ENCODE assay signal across 11 cellular contexts in genomic region chr22:45319319-45319675, GRCh38. TPM values are rescaled to one million over a fixed set of nuclear protein-coding genes. Genes with fewer than 3 reads are reported as not detected.
DNase-seq lines count a peak whose midpoint lies in the region; ATAC-seq and TF ChIP-seq lines count a peak whose summit lies in the region.
"Had no signal": no experiment of that assay in that cellular context is flagged by ENCODE, and none has a peak within 500 bp of the region (broad histone marks: within the 10 kb centered on the region; RNA-seq: fewer than 3 reads in every experiment).

No MANE protein-coding gene starts in this region.

- 89% methylated on average over 5 of the region's 5 CpGs for WGBS in thymus

- peak overlapping the region; percentile 72 for H3K4me3 Mint-ChIP-seq in activated CD4-positive, alpha-beta T cell treated with anti-CD3 and anti-CD28 coated beads for 36 hours

- H3K27me3 Mint-ChIP-seq in activated CD4-positive, alpha-beta T cell treated with anti-CD3 and anti-CD28 coated beads for 36 hours = no peaks in the 10 kb centered on the region

- peak; percentile 27 for DNase-seq in activated CD4-positive, alpha-beta T cell treated with anti-CD3 and anti-CD28 coated beads for 36 hours
- DNase-seq in activated CD4-positive, alpha-beta T cell treated with anti-CD3 and anti-CD28 coated beads, Interleukin-2, amount 50 U/mL, for 4 hours = no peak
- DNase-seq in adipocyte (ENCODE audit: low read depth) = peak; percentile 29
- no peak for DNase-seq in lower lobe of right lung
- no peak for DNase-seq in stimulated activated CD4-positive, alpha-beta T cell treated with anti-CD3 and anti-CD28 coated beads, Interleukin-2, amount 100 ng/mL, for 24 hours
- no peak for DNase-seq in activated CD4-positive, CD25-positive, alpha-beta regulatory T cell treated with anti-CD3 and anti-CD28 coated beads, Interleukin-2, amount 50 U/mL, for 72 hours
- DNase-seq: NCI-H187 had no signal

- intact Hi-C loops in activated CD4-positive, alpha-beta T cell treated with anti-CD3 and anti-CD28 coated beads for 36 hours (cut with DNase I, micrococcal nuclease) = loop anchor here (2.0 to 10.0 kb wide), 6 partner anchors 37 to 634 kb away; partner anchors contain the start of genes NUP50 (in 2 of the 2), ATXN10 (in 1 of the 2), KIAA0930 (in 1 of the 2) and UPK3A (in 1 of the 2)
- intact Hi-C loops in lower lobe of right lung (cut with DNase I) = no loop called here

- no peak for ATAC-seq in activated CD4-positive, alpha-beta T cell treated with anti-CD3 and anti-CD28 coated beads for 36 hours
- peak; percentile 40 to 57 for ATAC-seq in lower lobe of right lung
- ATAC-seq in GM19351 (IDR thresholded peaks at IDR 0.05; ENCODE audit: unreplicated experiment) = no peak

- peak overlapping the region; percentile 58 for H3K9ac ChIP-seq in adipocyte (ENCODE audit: low read length)

- H3K27me3 ChIP-seq in adipocyte (replicated peaks; ENCODE audit: control insufficient read depth, insufficient read depth, low read length) = no peaks in the 10 kb centered on the region
- H3K27me3 ChIP-seq in lower lobe of right lung (ENCODE audit: low read depth) = no peaks in the 10 kb centered on the region
- H3K27me3 ChIP-seq in thymus (ENCODE audit: control insufficient read depth, insufficient read depth) = no peaks in the 10 kb centered on the region

- peaks cover 19% of the 10 kb centered on the region for H3K36me3 ChIP-seq in adipocyte (ENCODE audit: control insufficient read depth, insufficient read depth, low read length, severe bottlenecking)
- peaks cover 21% of the 10 kb centered on the region for H3K36me3 ChIP-seq in lower lobe of right lung
- H3K36me3 ChIP-seq in thymus (ENCODE audit: control insufficient read depth, insufficient read depth) = peaks cover 20% of the 10 kb centered on the region

- POLR2A ChIA-PET in activated CD4-positive, alpha-beta T cell treated with anti-CD3 and anti-CD28 coated beads for 36 hours (lab: Charles Lee) = no interaction called here

- TF ChIP-seq CTCF in lower lobe of right lung (IDR thresholded peaks at IDR 0.05) = no peak

- H3K4me1 ChIP-seq in adipocyte (ENCODE audit: control insufficient read depth, insufficient read depth, low read length) (peaks cover 38% of the 10 kb centered on the region), lower lobe of right lung (peaks cover 33% of the 10 kb centered on the region), thymus (ENCODE audit: control insufficient read depth, insufficient read depth, low read length) (peaks cover 14% of the 10 kb centered on the region)

- H3K9me3 ChIP-seq in adipocyte (ENCODE audit: control insufficient read depth, low read length) (no peaks in the 10 kb centered on the region), lower lobe of right lung (no peaks in the 10 kb centered on the region), thymus (ENCODE audit: control insufficient read depth) (no peaks in the 10 kb centered on the region)

- H3K4me3 ChIP-seq in adipocyte (ENCODE audit: low read length) (no peak overlapping the region), lower lobe of right lung (no peak overlapping the region), thymus (ENCODE audit: low read length) (no peak overlapping the region)

- CTCF ChIA-PET in activated CD4-positive, alpha-beta T cell treated with anti-CD3 and anti-CD28 coated beads for 36 hours (lab: Charles Lee) = no interaction called here

- peak overlapping the region; percentile 75 for H3K27ac ChIP-seq in lower lobe of right lung
- peak overlapping the region; percentile 90 for H3K27ac ChIP-seq in thymus (ENCODE audit: low read depth)

- peaks cover 86% of the 10 kb centered on the region for H3K4me1 Mint-ChIP-seq in activated CD4-positive, alpha-beta T cell treated with anti-CD3 and anti-CD28 coated beads for 36 hours

- H3K27ac Mint-ChIP-seq in activated CD4-positive, alpha-beta T cell treated with anti-CD3 and anti-CD28 coated beads for 36 hours = peak overlapping the region; percentile 95

- peaks cover 25% of the 10 kb centered on the region for H3K36me3 Mint-ChIP-seq in activated CD4-positive, alpha-beta T cell treated with anti-CD3 and anti-CD28 coated beads for 36 hours (ENCODE audit: low read depth)

- no peaks in the 10 kb centered on the region for H3K9me3 Mint-ChIP-seq in activated CD4-positive, alpha-beta T cell treated with anti-CD3 and anti-CD28 coated beads for 36 hours (ENCODE audit: low read depth)

RNA-seq across cellular contexts. Expression of gene FAM118A, which starts 9.6 kb away (rescaled TPM):
- total RNA-seq in activated CD4-positive, alpha-beta T cell treated with anti-CD3 and anti-CD28 coated beads for 36 hours = 10 to 100 TPM; 25.5 to 29.0 TPM
- 19.8 TPM for total RNA-seq in lower lobe of right lung
- polyA plus RNA-seq in thymus = 43.8 TPM

RNA-seq across cellular contexts. Expression of gene UPK3A, which starts 34.5 kb away (rescaled TPM):
- not detected for total RNA-seq in activated CD4-positive, alpha-beta T cell treated with anti-CD3 and anti-CD28 coated beads for 36 hours
- not detected for total RNA-seq in lower lobe of right lung
- 1.0 TPM for polyA plus RNA-seq in thymus
- total RNA-seq: posterior vena cava had no signal
- polyA plus RNA-seq: BJ had no signal

Comparison
In these comparisons a context has a peak if more than half of its experiments do, and no peak if none do; other contexts are left out.
1. DNase-seq: peak in activated CD4-positive, alpha-beta T cell treated with anti-CD3 and anti-CD28 coated beads for 36 hours (single experiment) and adipocyte (single experiment); none in activated CD4-positive, alpha-beta T cell treated with anti-CD3 and anti-CD28 coated beads, Interleukin-2, amount 50 U/mL, for 4 hours (0 of 2), lower lobe of right lung (single experiment), stimulated activated CD4-positive, alpha-beta T cell treated with anti-CD3 and anti-CD28 coated beads, Interleukin-2, amount 100 ng/mL, for 24 hours (0 of 2) and activated CD4-positive, CD25-positive, alpha-beta regulatory T cell treated with anti-CD3 and anti-CD28 coated beads, Interleukin-2, amount 50 U/mL, for 72 hours (single experiment).
2. ATAC-seq: peak in lower lobe of right lung (2 of 2); none in activated CD4-positive, alpha-beta T cell treated with anti-CD3 and anti-CD28 coated beads for 36 hours (single experiment) and GM19351 (single experiment).